Comparison of ENCODE assay signal across 36 cellular contexts in genomic region chr9:98290411-98290810, GRCh38.
"Had no signal": no experiment of that assay in that cellular context is flagged by ENCODE, and none has a peak within 500 bp of the region (broad histone marks: within the 10 kb centered on the region; RNA-seq: fewer than 3 reads in every experiment).

No MANE protein-coding gene starts in this region.

- H3K36me3 ChIP-seq: adrenal gland, ascending aorta, cardiac muscle cell had no signal

- H3K36me3 Mint-ChIP-seq: activated CD4-positive, alpha-beta memory T cell treated with anti-CD3 and anti-CD28 coated beads for 36 hours; activated naive CD4-positive, alpha-beta T cell treated with anti-CD3 and anti-CD28 coated beads, Interleukin-2, amount 50 U/mL, for 72 hours; activated naive CD8-positive, alpha-beta T cell treated with anti-CD3 and anti-CD28 coated beads for 36 hours; brain had no signal

- H3K4me1 Mint-ChIP-seq: activated B cell treated with CpG ODN at 0.5 μM for 24 hours; activated CD4-positive, alpha-beta T cell treated with anti-CD3 and anti-CD28 coated beads, Interleukin-2, amount 10 ng/mL, durations not matched to agents 24 days and 14 days; activated naive CD8-positive, alpha-beta T cell treated with anti-CD3 and anti-CD28 coated beads for 36 hours; activated T-helper 17 cell treated with anti-CD3 and anti-CD28 coated beads, Interleukin-2, amount 50 U/mL, for 72 hours; central memory CD8-positive, alpha-beta T cell had no signal

- H3K9me3 ChIP-seq: adrenal gland, ascending aorta had no signal

- H3K27me3 ChIP-seq: adrenal gland, ascending aorta, cardiac muscle cell had no signal

- H3K4me3 ChIP-seq: adrenal gland, ascending aorta, cardiac muscle cell had no signal

- H3K9me3 Mint-ChIP-seq: activated B cell treated with CpG ODN at 0.5 μM for 24 hours; activated CD4-positive, alpha-beta memory T cell treated with anti-CD3 and anti-CD28 coated beads for 36 hours; activated CD4-positive, alpha-beta T cell treated with anti-CD3 and anti-CD28 coated beads, Interleukin-2, amount 10 ng/mL, durations not matched to agents 24 days and 14 days; activated CD8-positive, alpha-beta T cell treated with anti-CD3 and anti-CD28 coated beads for 36 hours; activated naive CD4-positive, alpha-beta T cell treated with anti-CD3 and anti-CD28 coated beads for 36 hours; activated naive CD4-positive, alpha-beta T cell treated with anti-CD3 and anti-CD28 coated beads, Interleukin-2, amount 50 U/mL, for 72 hours; activated naive CD8-positive, alpha-beta T cell treated with anti-CD3 and anti-CD28 coated beads for 36 hours; activated T-cell treated with anti-CD3 and anti-CD28 coated beads, Interleukin-2, amount 50 U/mL, for 4 hours; activated T-cell treated with anti-CD3 and anti-CD28 coated beads, Interleukin-2, amount 50 U/mL, for 72 hours; activated T-helper 1 cell treated with anti-CD3 and anti-CD28 coated beads, Interleukin-12 subunit alpha, Interleukin-12 subunit beta, Interleukin-2, Interleukin-4 antibody, amounts not matched to agents 30 ng/mL and 10 ng/mL and 1 ng/mL, durations not matched to agents 14 hours and 24 hours and 36 hours; activated T-helper 17 cell treated with anti-CD3 and anti-CD28 coated beads, Interleukin-2, amount 50 U/mL, for 72 hours; central memory CD8-positive, alpha-beta T cell; T-helper 1 cell treated with Interleukin-12 subunit alpha and Interleukin-12 subunit beta and Interleukin-4 antibody, amounts not matched to agents 30 μg/mL and 1 μg/mL, for 36 hours; T-helper 2 cell treated with Interferon-gamma antibody and Interleukin-4, amounts not matched to agents 5 μg/mL and 100 μg/mL, for 36 hours had no signal

- H3K4me1 ChIP-seq: adrenal gland, ascending aorta had no signal

- DNase-seq: activated B cell treated with CpG ODN at 0.5 μM for 24 hours; activated CD4-positive, alpha-beta memory T cell treated with anti-CD3 and anti-CD28 coated beads for 36 hours; activated CD4-positive, alpha-beta T cell treated with anti-CD3 and anti-CD28 coated beads for 4 hours; activated CD4-positive, alpha-beta T cell treated with anti-CD3 and anti-CD28 coated beads, Interleukin-2, amount 10 ng/mL, durations not matched to agents 24 days and 14 days; activated CD4-positive, alpha-beta T cell treated with anti-CD3 and anti-CD28 coated beads, Interleukin-2, amount 50 U/mL, for 1 hour; activated CD4-positive, alpha-beta T cell treated with anti-CD3 and anti-CD28 coated beads, Interleukin-2, amount 50 U/mL, for 4 hours; activated CD4-positive, CD25-positive, alpha-beta regulatory T cell treated with anti-CD3 and anti-CD28 coated beads, Interleukin-2, amount 50 U/mL, for 72 hours; activated CD8-positive, alpha-beta memory T cell treated with anti-CD3 and anti-CD28 coated beads, Interleukin-2, amount 50 U/mL, for 4 hours; activated CD8-positive, alpha-beta T cell treated with anti-CD3 and anti-CD28 coated beads for 36 hours; activated effector memory CD4-positive, alpha-beta T cell treated with anti-CD3 and anti-CD28 coated beads, Interleukin-2, amount 50 U/mL, for 16 hours; activated gamma-delta T cell treated with Interleukin-2 at 50 U/mL for 16 hours; activated naive CD4-positive, alpha-beta T cell; activated naive CD4-positive, alpha-beta T cell treated with anti-CD3 and anti-CD28 coated beads for 36 hours; activated naive CD4-positive, alpha-beta T cell treated with anti-CD3 and anti-CD28 coated beads, Interleukin-2, amount 50 U/mL, for 16 hours; activated naive CD8-positive, alpha-beta T cell treated with anti-CD3 and anti-CD28 coated beads for 36 hours; activated T-cell treated with anti-CD3 and anti-CD28 coated beads for 4 hours; activated T-cell treated with anti-CD3 and anti-CD28 coated beads, Interleukin-2, amount 50 U/mL, for 1 hour; activated T-cell treated with anti-CD3 and anti-CD28 coated beads, Interleukin-2, amount 50 U/mL, for 4 hours; activated T-cell treated with anti-CD3 and anti-CD28 coated beads, Interleukin-2, amount 50 U/mL, for 72 hours; adrenal gland; amniotic stem cell; caudate nucleus; cerebellar nuclear complex; T-helper 1 cell; T-helper 2 cell; T-helper 9 cell had no signal

- H3K27ac ChIP-seq: adrenal gland, ascending aorta, cardiac muscle cell, VCaP had no signal

- H3K4me3 Mint-ChIP-seq: activated B cell treated with CpG ODN at 0.5 μM for 24 hours; activated CD4-positive, alpha-beta memory T cell treated with anti-CD3 and anti-CD28 coated beads for 36 hours; activated CD4-positive, alpha-beta T cell treated with anti-CD3 and anti-CD28 coated beads, Interleukin-2, amount 10 ng/mL, durations not matched to agents 24 days and 14 days; activated CD8-positive, alpha-beta T cell treated with anti-CD3 and anti-CD28 coated beads for 36 hours; activated naive CD4-positive, alpha-beta T cell treated with anti-CD3 and anti-CD28 coated beads for 36 hours; activated naive CD8-positive, alpha-beta T cell treated with anti-CD3 and anti-CD28 coated beads for 36 hours; activated T-cell treated with anti-CD3 and anti-CD28 coated beads, Interleukin-2, amount 50 U/mL, for 4 hours; activated T-cell treated with anti-CD3 and anti-CD28 coated beads, Interleukin-2, amount 50 U/mL, for 72 hours; activated T-helper 1 cell treated with anti-CD3 and anti-CD28 coated beads, Interleukin-12 subunit alpha, Interleukin-12 subunit beta, Interleukin-2, Interleukin-4 antibody, amounts not matched to agents 30 ng/mL and 10 ng/mL and 1 ng/mL, durations not matched to agents 14 hours and 24 hours and 36 hours; activated T-helper 17 cell treated with anti-CD3 and anti-CD28 coated beads, Interleukin-2, amount 50 U/mL, for 72 hours; central memory CD8-positive, alpha-beta T cell; T-helper 1 cell treated with Interleukin-12 subunit alpha and Interleukin-12 subunit beta and Interleukin-4 antibody, amounts not matched to agents 30 μg/mL and 1 μg/mL, for 36 hours; T-helper 2 cell treated with Interferon-gamma antibody and Interleukin-4, amounts not matched to agents 5 μg/mL and 100 μg/mL, for 36 hours had no signal

- H3K27ac Mint-ChIP-seq: activated B cell treated with CpG ODN at 0.5 μM for 24 hours; activated CD4-positive, alpha-beta memory T cell treated with anti-CD3 and anti-CD28 coated beads for 36 hours; activated CD4-positive, alpha-beta T cell treated with anti-CD3 and anti-CD28 coated beads, Interleukin-2, amount 10 ng/mL, durations not matched to agents 24 days and 14 days; activated CD8-positive, alpha-beta T cell treated with anti-CD3 and anti-CD28 coated beads for 36 hours; activated naive CD4-positive, alpha-beta T cell treated with anti-CD3 and anti-CD28 coated beads for 36 hours; activated naive CD4-positive, alpha-beta T cell treated with anti-CD3 and anti-CD28 coated beads, Interleukin-2, amount 50 U/mL, for 72 hours; activated naive CD8-positive, alpha-beta T cell treated with anti-CD3 and anti-CD28 coated beads for 36 hours; activated T-cell treated with anti-CD3 and anti-CD28 coated beads, Interleukin-2, amount 50 U/mL, for 72 hours; activated T-helper 1 cell treated with anti-CD3 and anti-CD28 coated beads, Interleukin-12 subunit alpha, Interleukin-12 subunit beta, Interleukin-2, Interleukin-4 antibody, amounts not matched to agents 30 ng/mL and 10 ng/mL and 1 ng/mL, durations not matched to agents 14 hours and 24 hours and 36 hours; activated T-helper 17 cell treated with anti-CD3 and anti-CD28 coated beads, Interleukin-2, amount 50 U/mL, for 72 hours; brain; T-helper 1 cell treated with Interleukin-12 subunit alpha and Interleukin-12 subunit beta and Interleukin-4 antibody, amounts not matched to agents 30 μg/mL and 1 μg/mL, for 36 hours; T-helper 2 cell treated with Interferon-gamma antibody and Interleukin-4, amounts not matched to agents 5 μg/mL and 100 μg/mL, for 36 hours had no signal

- H3K27me3 Mint-ChIP-seq: activated CD4-positive, alpha-beta memory T cell treated with anti-CD3 and anti-CD28 coated beads for 36 hours; activated CD8-positive, alpha-beta T cell treated with anti-CD3 and anti-CD28 coated beads for 36 hours; activated naive CD8-positive, alpha-beta T cell treated with anti-CD3 and anti-CD28 coated beads for 36 hours had no signal
